In the genomic region with DNA sequence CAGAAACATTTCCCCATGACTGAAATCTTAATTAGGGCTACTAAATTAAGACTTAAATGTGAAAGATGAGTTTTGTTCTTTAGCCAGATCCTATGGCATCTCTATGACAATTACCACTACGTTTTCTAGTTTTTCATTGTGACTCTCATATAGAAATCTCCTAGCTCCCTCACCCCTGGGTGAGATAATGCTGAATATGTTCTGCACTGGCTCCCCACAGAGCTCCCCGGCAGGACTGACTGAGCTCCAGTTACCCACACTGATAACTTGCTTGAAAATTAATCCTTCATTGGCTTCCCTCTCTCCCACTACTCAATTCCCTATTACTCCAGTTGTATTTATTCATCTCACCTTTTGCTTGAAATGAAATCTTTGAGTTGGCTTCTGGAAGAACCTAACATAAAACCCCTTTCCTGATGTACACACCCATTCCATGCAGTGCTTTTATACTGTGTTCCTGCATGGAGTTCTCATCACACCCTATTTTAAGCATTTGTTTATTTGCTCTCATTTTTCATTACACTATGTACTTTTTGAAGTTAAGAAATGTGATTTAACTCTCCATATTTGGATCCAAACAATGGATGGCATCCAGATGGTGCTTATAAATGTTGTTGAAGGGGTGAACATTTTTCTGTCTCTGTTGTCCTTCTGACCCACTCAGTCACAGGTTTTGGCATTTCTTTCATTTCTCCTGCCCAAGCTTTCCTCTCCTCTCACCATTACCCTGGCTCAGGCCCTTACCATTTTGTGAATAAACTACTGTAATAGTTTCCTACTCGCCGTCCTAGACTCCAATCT, we compare ENCODE assay signal across 11 cellular contexts.
DNase-seq lines count a peak whose midpoint lies in the region; ATAC-seq and TF ChIP-seq lines count a peak whose summit lies in the region.
"Had no signal": no experiment of that assay in that cellular context is flagged by ENCODE, and none has a peak within 500 bp of the region (broad histone marks: within the 10 kb centered on the region; RNA-seq: fewer than 3 reads in every experiment).

No MANE protein-coding gene starts in this region.

- H3K4me1 ChIP-seq in gastroesophageal sphincter: peaks cover 8 to 39% (median 10%) of the 10 kb centered on the region in 3 donors
- H3K4me1 ChIP-seq in parathyroid adenoma: peaks cover 2% of the 10 kb centered on the region
- H3K4me1 ChIP-seq in mesendoderm (ENCODE audit: control insufficient read depth, low read depth, low read length): no peaks in the 10 kb centered on the region

- H3K9me3 Mint-ChIP-seq in natural killer cell treated with Interleukin-12 subunit alpha and Interleukin-12 subunit beta and Interleukin-15 and Interleukin-18, amount 100 ng/mL, for 72 hours: no peaks in the 10 kb centered on the region
- H3K9me3 Mint-ChIP-seq: activated naive CD4-positive, alpha-beta T cell treated with anti-CD3 and anti-CD28 coated beads, Interleukin-2, amount 50 U/mL, for 24 hours had no signal

- no peak overlapping the region for H4K5ac ChIP-seq in mesendoderm (ENCODE audit: low read length)

- intact Hi-C loops in Right ventricle myocardium inferior (cut with DNase I): loop anchor here (5.0 kb wide), 1 partner anchor 42 kb away; no protein-coding TSS in a partner anchor
- intact Hi-C loops in cardiac septum (cut with DNase I): no loop called here

- no peaks in the 10 kb centered on the region for H3K36me3 Mint-ChIP-seq in natural killer cell treated with Interleukin-12 subunit alpha and Interleukin-12 subunit beta and Interleukin-15 and Interleukin-18, amount 100 ng/mL, for 72 hours
- H3K36me3 Mint-ChIP-seq: activated naive CD4-positive, alpha-beta T cell treated with anti-CD3 and anti-CD28 coated beads, Interleukin-2, amount 50 U/mL, for 24 hours had no signal

- H3K18ac ChIP-seq in mesendoderm (ENCODE audit: low read length): no peak overlapping the region

- TF ChIP-seq CTCF in gastroesophageal sphincter (IDR thresholded peaks at IDR 0.05): no peak
- no peak for TF ChIP-seq CTCF in parathyroid adenoma (IDR thresholded peaks at IDR 0.05)

- H3K4me3 ChIP-seq in gastroesophageal sphincter (peak overlapping the region; percentile 14 to 18), parathyroid adenoma (ENCODE audit: low read depth, low read length) (no peak overlapping the region), mesendoderm (ENCODE audit: low read length) (no peak overlapping the region)

- no peak overlapping the region for H2AK5ac ChIP-seq in mesendoderm (ENCODE audit: low read length)

- no peaks in the 10 kb centered on the region for H3K79me2 ChIP-seq in parathyroid adenoma
- no peaks in the 10 kb centered on the region for H3K79me2 ChIP-seq in mesendoderm (ENCODE audit: control insufficient read depth, insufficient read depth, low read length)

- H2AFZ ChIP-seq in parathyroid adenoma: no peak overlapping the region

- no peak overlapping the region for H3K4ac ChIP-seq in mesendoderm (ENCODE audit: low read depth, low read length)

- TF ChIP-seq EP300 in gastroesophageal sphincter (IDR thresholded peaks at IDR 0.05): no peak

- peak; percentile 38 for ATAC-seq in Right ventricle myocardium inferior
- ATAC-seq in gastroesophageal sphincter: peak; percentile 73
- ATAC-seq in natural killer cell treated with Interleukin-12 subunit alpha and Interleukin-12 subunit beta and Interleukin-15 and Interleukin-18, amount 100 ng/mL, for 72 hours: no peak

- WGBS in gastroesophageal sphincter (ENCODE audit: low coverage in 1 of 2), 2 donors: 29 to 58% methylated on average over 3 to 4 of the region's 4 CpGs
- WGBS in mesendoderm (ENCODE audit: extremely low coverage, insufficient coverage, low lambda C conversion rate): no CpG with 5 or more reads among the region's 4 CpGs

- H3K27ac ChIP-seq in gastroesophageal sphincter (peak overlapping the region; percentile 79 to 89 (median 86)), parathyroid adenoma (peak overlapping the region; percentile 22), mesendoderm (ENCODE audit: low read depth, low read length) (no peak overlapping the region)

- H3K9me3 ChIP-seq in gastroesophageal sphincter (no peaks in the 10 kb centered on the region), parathyroid adenoma (ENCODE audit: control insufficient read depth, low read length) (peaks cover 4% of the 10 kb centered on the region)

- H3K27me3 Mint-ChIP-seq in natural killer cell treated with Interleukin-12 subunit alpha and Interleukin-12 subunit beta and Interleukin-15 and Interleukin-18, amount 100 ng/mL, for 72 hours: no peaks in the 10 kb centered on the region
- H3K27me3 Mint-ChIP-seq: activated naive CD4-positive, alpha-beta T cell treated with anti-CD3 and anti-CD28 coated beads, Interleukin-2, amount 50 U/mL, for 24 hours had no signal

- H3K27ac Mint-ChIP-seq in natural killer cell treated with Interleukin-12 subunit alpha and Interleukin-12 subunit beta and Interleukin-15 and Interleukin-18, amount 100 ng/mL, for 72 hours: no peak overlapping the region
- H3K27ac Mint-ChIP-seq: activated naive CD4-positive, alpha-beta T cell treated with anti-CD3 and anti-CD28 coated beads, Interleukin-2, amount 50 U/mL, for 24 hours had no signal

- H3K36me3 ChIP-seq in gastroesophageal sphincter (no peaks in the 10 kb centered on the region), parathyroid adenoma (ENCODE audit: control insufficient read depth, insufficient read depth, low read length) (no peaks in the 10 kb centered on the region), mesendoderm (ENCODE audit: control insufficient read depth, insufficient read depth, low read length) (no peaks in the 10 kb centered on the region)

- peak in 1 of 2 donors; percentile 46 for TF ChIP-seq POLR2A in gastroesophageal sphincter (IDR thresholded peaks at IDR 0.05)

- no peaks in the 10 kb centered on the region for H3K27me3 ChIP-seq in gastroesophageal sphincter
- no peaks in the 10 kb centered on the region for H3K27me3 ChIP-seq in parathyroid adenoma (ENCODE audit: control insufficient read depth, insufficient read depth, low read length)
- no peaks in the 10 kb centered on the region for H3K27me3 ChIP-seq in mesendoderm (ENCODE audit: insufficient read depth, low read length, poor library complexity)

- H3K56ac ChIP-seq in mesendoderm (ENCODE audit: low read length): no peak overlapping the region

- no peak overlapping the region for H4K8ac ChIP-seq in mesendoderm (ENCODE audit: low read depth, low read length)

- DNase-seq in Right ventricle myocardium inferior (ENCODE audit: missing footprints) (no peak), cardiac septum (ENCODE audit: low spot score) (no peak), mucosa of gallbladder (ENCODE audit: low spot score) (no peak), mesendoderm (no peak), OCI-M2 (lab: John Stamatoyannopoulos, UW; ENCODE audit: unreplicated experiment) (no peak)
- no peak for DNase-seq in natural killer cell treated with Interleukin-12 subunit alpha and Interleukin-12 subunit beta and Interleukin-15 and Interleukin-18, amount 100 ng/mL, for 72 hours (ENCODE audit: low spot score)
- DNase-seq: DMS153, retina had no signal

- H3K4me3 Mint-ChIP-seq in natural killer cell treated with Interleukin-12 subunit alpha and Interleukin-12 subunit beta and Interleukin-15 and Interleukin-18, amount 100 ng/mL, for 72 hours: no peak overlapping the region
- H3K4me3 Mint-ChIP-seq: activated naive CD4-positive, alpha-beta T cell treated with anti-CD3 and anti-CD28 coated beads, Interleukin-2, amount 50 U/mL, for 24 hours had no signal

- H3K9ac ChIP-seq in parathyroid adenoma: no peak overlapping the region
- no peak overlapping the region for H3K9ac ChIP-seq in mesendoderm (ENCODE audit: low read length)

- no peaks in the 10 kb centered on the region for H3K79me1 ChIP-seq in mesendoderm (ENCODE audit: low read length)

- H2BK5ac ChIP-seq in mesendoderm (ENCODE audit: low read length): no peak overlapping the region

- H2BK120ac ChIP-seq in mesendoderm (ENCODE audit: low read depth, low read length): no peak overlapping the region

- H2BK15ac ChIP-seq in mesendoderm (replicated peaks; ENCODE audit: low read depth): no peak overlapping the region

- no peak overlapping the region for H3K23ac ChIP-seq in mesendoderm (ENCODE audit: low read length)

- H3K4me2 ChIP-seq in parathyroid adenoma (ENCODE audit: low read length) (no peak overlapping the region), mesendoderm (ENCODE audit: low read length) (no peak overlapping the region)

- peaks cover 8% of the 10 kb centered on the region in 2 donors for H3K4me1 Mint-ChIP-seq in natural killer cell treated with Interleukin-12 subunit alpha and Interleukin-12 subunit beta and Interleukin-15 and Interleukin-18, amount 100 ng/mL, for 72 hours (ENCODE audit: low read depth in 2 of 2)
- H3K4me1 Mint-ChIP-seq: activated naive CD4-positive, alpha-beta T cell treated with anti-CD3 and anti-CD28 coated beads, Interleukin-2, amount 50 U/mL, for 24 hours had no signal

Comparison
In these comparisons a context has a peak if more than half of its experiments do, and no peak if none do; other contexts are left out.
1. ATAC-seq: peak in Right ventricle myocardium inferior (single experiment) and gastroesophageal sphincter (single experiment); none in natural killer cell treated with Interleukin-12 subunit alpha and Interleukin-12 subunit beta and Interleukin-15 and Interleukin-18, amount 100 ng/mL, for 72 hours (0 of 2).
2. H3K4me3 ChIP-seq: peak in gastroesophageal sphincter (2 of 2); none in parathyroid adenoma (single experiment) and mesendoderm (single experiment).